Comparison of ENCODE assay signal across 12 cellular contexts in the genomic region with DNA sequence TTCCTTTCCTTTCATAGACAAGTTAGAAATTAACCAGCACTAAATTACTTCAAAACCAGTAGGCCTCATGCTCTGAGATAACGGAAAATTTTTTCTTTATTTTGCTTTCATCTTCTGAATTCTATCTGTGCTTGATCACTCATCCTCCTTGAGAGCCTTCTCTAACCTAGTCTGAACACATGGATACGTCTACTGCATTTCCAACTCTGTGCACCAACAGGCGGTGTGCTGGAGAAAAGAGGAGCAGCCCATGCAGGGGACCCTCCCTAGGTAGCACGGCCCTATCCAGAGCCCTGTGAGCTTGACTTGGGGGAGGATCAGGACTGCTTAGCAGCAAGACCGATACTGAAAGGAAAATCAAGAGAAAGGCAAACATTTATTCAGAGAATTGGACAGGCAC.
A peak's percentile ranks its signal among the peaks of the same experiment; 100 is the strongest.
DNase-seq lines count a peak whose midpoint lies in the region; ATAC-seq lines count a peak whose summit lies in the region.
"Had no signal": no experiment of that assay in that cellular context is flagged by ENCODE, and none has a peak within 500 bp of the region (broad histone marks: within the 10 kb centered on the region; RNA-seq: fewer than 3 reads in every experiment).

No MANE protein-coding gene starts in this region.

- peaks cover 20% of the 10 kb centered on the region for H3K9me3 ChIP-seq in KOPT-K1 (ENCODE audit: insufficient read depth, low read length, poor library complexity, severe bottlenecking)
- no peaks in the 10 kb centered on the region for H3K9me3 ChIP-seq in mucosa of stomach (ENCODE audit: control insufficient read depth, low read length)
- H3K9me3 ChIP-seq: heart right ventricle, neutrophil had no signal

- no peaks in the 10 kb centered on the region for H3K79me2 ChIP-seq in ACC112 (ENCODE audit: control insufficient read depth, insufficient read depth, low read length, unreplicated experiment)

- H3K36me3 Mint-ChIP-seq in activated naive CD8-positive, alpha-beta T cell treated with anti-CD3 and anti-CD28 coated beads, Interleukin-2, amount 10 ng/mL, durations not matched to agents 7 days and 5 days = peaks cover 8% of the 10 kb centered on the region

- H3K9me3 Mint-ChIP-seq in activated naive CD8-positive, alpha-beta T cell treated with anti-CD3 and anti-CD28 coated beads, Interleukin-2, amount 10 ng/mL, durations not matched to agents 7 days and 5 days = peaks cover 4% of the 10 kb centered on the region

- peak overlapping the region; percentile 71 for H3K27ac Mint-ChIP-seq in activated naive CD8-positive, alpha-beta T cell treated with anti-CD3 and anti-CD28 coated beads, Interleukin-2, amount 10 ng/mL, durations not matched to agents 7 days and 5 days

- peak overlapping the region; percentile 54 for H3K4me3 Mint-ChIP-seq in activated naive CD8-positive, alpha-beta T cell treated with anti-CD3 and anti-CD28 coated beads, Interleukin-2, amount 10 ng/mL, durations not matched to agents 7 days and 5 days

- H3K27ac ChIP-seq in ACC112 (ENCODE audit: low read depth, low read length) = no peak overlapping the region
- H3K27ac ChIP-seq in KOPT-K1 (ENCODE audit: low read depth, low read length, poor library complexity, severe bottlenecking) = peak overlapping the region; percentile 12
- H3K27ac ChIP-seq: heart right ventricle, neutrophil had no signal

- H3K4me1 Mint-ChIP-seq in activated naive CD8-positive, alpha-beta T cell treated with anti-CD3 and anti-CD28 coated beads, Interleukin-2, amount 10 ng/mL, durations not matched to agents 7 days and 5 days = peaks cover 37% of the 10 kb centered on the region

- H3K9ac ChIP-seq in mucosa of stomach (ENCODE audit: low read length) = peak overlapping the region; percentile 35

- no peaks in the 10 kb centered on the region for H3K36me3 ChIP-seq in ACC112 (ENCODE audit: insufficient read depth, low read length)
- no peaks in the 10 kb centered on the region for H3K36me3 ChIP-seq in KOPT-K1 (ENCODE audit: insufficient read depth, low read length)
- no peaks in the 10 kb centered on the region for H3K36me3 ChIP-seq in mucosa of stomach (ENCODE audit: control insufficient read depth, insufficient read depth, low read length)
- H3K36me3 ChIP-seq: neutrophil had no signal

- H2AFZ ChIP-seq in ACC112 (ENCODE audit: low read length, unreplicated experiment) = peak overlapping the region; percentile 9

- no peak for DNase-seq in activated naive CD8-positive, alpha-beta T cell treated with anti-CD3 and anti-CD28 coated beads, Interleukin-2, amount 10 ng/mL, durations not matched to agents 7 days and 5 days
- DNase-seq in NCI-H69 (lab: John Stamatoyannopoulos, UW) = no peak
- DNase-seq in LoVo (ENCODE audit: low spot score) = no peak
- DNase-seq: central memory CD4-positive, alpha-beta T cell; heart right ventricle; MM.1S had no signal

- H3K27me3 ChIP-seq in ACC112 (ENCODE audit: insufficient read depth, low read length) = no peaks in the 10 kb centered on the region
- H3K27me3 ChIP-seq in mucosa of stomach (ENCODE audit: control insufficient read depth, insufficient read depth, low read length) = no peaks in the 10 kb centered on the region
- H3K27me3 ChIP-seq: heart right ventricle, neutrophil had no signal

- no peaks in the 10 kb centered on the region for H3K27me3 Mint-ChIP-seq in activated naive CD8-positive, alpha-beta T cell treated with anti-CD3 and anti-CD28 coated beads, Interleukin-2, amount 10 ng/mL, durations not matched to agents 7 days and 5 days

- H3K4me1 ChIP-seq in ACC112 (ENCODE audit: control insufficient read depth, insufficient read depth, low read length, unreplicated experiment) (peaks cover 29% of the 10 kb centered on the region), mucosa of stomach (ENCODE audit: control insufficient read depth, insufficient read depth, low read length) (peaks cover 41% of the 10 kb centered on the region)

- H3K4me3 ChIP-seq in ACC112 (ENCODE audit: low read depth, low read length) = peak overlapping the region; percentile 31
- peak overlapping the region; percentile 10 for H3K4me3 ChIP-seq in mucosa of stomach (ENCODE audit: low read length)
- H3K4me3 ChIP-seq: heart right ventricle had no signal

- POLR2A ChIA-PET in activated naive CD8-positive, alpha-beta T cell treated with anti-CD3 and anti-CD28 coated beads, Interleukin-2, amount 10 ng/mL, durations not matched to agents 7 days and 5 days (lab: Charles Lee) = no interaction called here

- no peak for ATAC-seq in activated naive CD8-positive, alpha-beta T cell treated with anti-CD3 and anti-CD28 coated beads, Interleukin-2, amount 10 ng/mL, durations not matched to agents 7 days and 5 days (ENCODE audit: low read depth)
- no peak for ATAC-seq in GM21529 (IDR thresholded peaks at IDR 0.05; ENCODE audit: unreplicated experiment)
- ATAC-seq in HG02759 (IDR thresholded peaks at IDR 0.05; ENCODE audit: unreplicated experiment) = no peak
- ATAC-seq: heart right ventricle had no signal
